8 cellular contexts compared by ENCODE assay signal in genomic region chr21:25934771-25935224, GRCh38.
DNase-seq lines count a peak whose midpoint lies in the region; ATAC-seq and TF ChIP-seq lines count a peak whose summit lies in the region.

No MANE protein-coding gene starts in this region.

- TF ChIP-seq CTCF in MM.1S (IDR thresholded peaks at IDR 0.05; ENCODE audit: low read length) (no peak), choroid plexus epithelial cell (conservative IDR thresholded peaks at IDR 0.05; ENCODE audit: low read depth, low read length) (no peak)

- H3K27me3 ChIP-seq in MM.1S (replicated peaks; ENCODE audit: insufficient read depth, low read length) = no peaks in the 10 kb centered on the region
- no peaks in the 10 kb centered on the region for H3K27me3 ChIP-seq in mesenchymal stem cell (ENCODE audit: control insufficient read depth in 1 of 2, insufficient read depth in 1 of 2, low read length in 2 of 2)

- no peaks in the 10 kb centered on the region for H3K36me3 ChIP-seq in MM.1S (replicated peaks; ENCODE audit: insufficient read depth, low read length)
- peaks cover 7 to 11% of the 10 kb centered on the region in 2 experiments for H3K36me3 ChIP-seq in mesenchymal stem cell (ENCODE audit: control insufficient read depth in 1 of 2, insufficient read depth in 2 of 2, low read depth in 1 of 2, low read length in 2 of 2)

- DNase-seq in ELF-1 (ENCODE audit: low read depth, low spot score) (peak; percentile 18), MM.1S (peak; percentile 21), choroid plexus epithelial cell (ENCODE audit: low read depth) (peak; percentile 96), mesenchymal stem cell (peak; percentile 98), SKM-1 (lab: John Stamatoyannopoulos, UW; ENCODE audit: unreplicated experiment) (no peak), ecto neural progenitor cell (ENCODE audit: low spot score) (no peak), NCI-H2227 treated with DMSO at 0.1 percent for 48 hours (lab: John Stamatoyannopoulos, UW) (no peak)

- ATAC-seq in HG03025 (IDR thresholded peaks at IDR 0.05; ENCODE audit: low FRiP score, unreplicated experiment) = no peak

- H4K91ac ChIP-seq in mesenchymal stem cell (ENCODE audit: low read length) = no peak overlapping the region

- H3K27ac ChIP-seq in MM.1S (ENCODE audit: low read length) (no peak overlapping the region), mesenchymal stem cell (ENCODE audit: low read length, poor library complexity, severe bottlenecking) (peak overlapping the region; percentile 88)

- peaks cover 13% of the 10 kb centered on the region for H3K4me1 ChIP-seq in MM.1S (ENCODE audit: low read length)
- H3K4me1 ChIP-seq in mesenchymal stem cell (ENCODE audit: control insufficient read depth, insufficient read depth, low read depth, low read length) = peaks cover 4% of the 10 kb centered on the region

- H3K4ac ChIP-seq in mesenchymal stem cell (ENCODE audit: low read depth in 1 of 2, low read length in 2 of 2) = peak overlapping the region in 1 of 2 experiments; percentile 30

- H2AFZ ChIP-seq in MM.1S (ENCODE audit: low read length) = no peak overlapping the region
- no peak overlapping the region for H2AFZ ChIP-seq in mesenchymal stem cell (ENCODE audit: low read depth, low read length)

- no peak overlapping the region for H2BK5ac ChIP-seq in mesenchymal stem cell (ENCODE audit: low read depth, low read length, poor library complexity, severe bottlenecking)

- no peaks in the 10 kb centered on the region for H3K79me2 ChIP-seq in MM.1S (ENCODE audit: low read length)

- H3F3A ChIP-seq in MM.1S (ENCODE audit: insufficient read depth, low read length) = no peaks in the 10 kb centered on the region

- no peaks in the 10 kb centered on the region for H3K9me2 ChIP-seq in MM.1S (replicated peaks; ENCODE audit: insufficient read depth, low read length)

- no peaks in the 10 kb centered on the region for H4K20me1 ChIP-seq in MM.1S (ENCODE audit: insufficient read depth, low read length)

- no peak overlapping the region for H2AK5ac ChIP-seq in mesenchymal stem cell (ENCODE audit: low read length, severe bottlenecking)

- no peaks in the 10 kb centered on the region for H3K9me3 ChIP-seq in MM.1S (replicated peaks; ENCODE audit: insufficient read depth, low read length)
- no peaks in the 10 kb centered on the region for H3K9me3 ChIP-seq in mesenchymal stem cell (ENCODE audit: control insufficient read depth, low read length)

- peak overlapping the region in 1 of 2 experiments; percentile 43 for H3K18ac ChIP-seq in mesenchymal stem cell (ENCODE audit: low read depth in 1 of 2, low read length in 2 of 2)

- no peak overlapping the region for H2BK12ac ChIP-seq in mesenchymal stem cell (ENCODE audit: low read length in 2 of 2)

- H3K9ac ChIP-seq in MM.1S (ENCODE audit: low read length) (no peak overlapping the region), mesenchymal stem cell (ENCODE audit: low read length) (peak overlapping the region; percentile 34)

- no peak overlapping the region for H3K14ac ChIP-seq in mesenchymal stem cell (ENCODE audit: low read length in 2 of 2)

- H2BK15ac ChIP-seq in mesenchymal stem cell (ENCODE audit: low read depth, poor library complexity, severe bottlenecking) = no peak overlapping the region

- no peak overlapping the region for H2BK120ac ChIP-seq in mesenchymal stem cell (ENCODE audit: low read depth, low read length)

- H3K23ac ChIP-seq in mesenchymal stem cell (ENCODE audit: low read length in 2 of 2) = no peak overlapping the region

- H3K4me3 ChIP-seq in MM.1S (ENCODE audit: low read length) = no peak overlapping the region
- no peak overlapping the region for H3K4me3 ChIP-seq in choroid plexus epithelial cell (ENCODE audit: low read depth, low read length)
- H3K4me3 ChIP-seq in mesenchymal stem cell (ENCODE audit: insufficient read depth in 1 of 2, low read depth in 1 of 2, low read length in 2 of 2) = no peak overlapping the region

- H3K4me2 ChIP-seq in MM.1S (ENCODE audit: low read depth, low read length) (no peak overlapping the region), mesenchymal stem cell (ENCODE audit: low read length, poor library complexity, severe bottlenecking) (no peak overlapping the region)

- H4K8ac ChIP-seq in mesenchymal stem cell (ENCODE audit: low read length) = no peak overlapping the region

- WGBS in mesenchymal stem cell = 6% methylated on average over 4 of the region's 4 CpGs

- peaks cover 17% of the 10 kb centered on the region for H3K79me1 ChIP-seq in mesenchymal stem cell (replicated peaks; ENCODE audit: low read length, poor library complexity, severe bottlenecking)

Comparison
In these comparisons a context has a peak if more than half of its experiments do, and no peak if none do; other contexts are left out.
1. DNase-seq: peak in ELF-1 (single experiment), MM.1S (single experiment), choroid plexus epithelial cell (single experiment) and mesenchymal stem cell (single experiment); none in SKM-1 (single experiment), ecto neural progenitor cell (single experiment) and NCI-H2227 treated with DMSO at 0.1 percent for 48 hours (single experiment).